Comparison of ENCODE assay signal across 1 cellular context in the genomic region with DNA sequence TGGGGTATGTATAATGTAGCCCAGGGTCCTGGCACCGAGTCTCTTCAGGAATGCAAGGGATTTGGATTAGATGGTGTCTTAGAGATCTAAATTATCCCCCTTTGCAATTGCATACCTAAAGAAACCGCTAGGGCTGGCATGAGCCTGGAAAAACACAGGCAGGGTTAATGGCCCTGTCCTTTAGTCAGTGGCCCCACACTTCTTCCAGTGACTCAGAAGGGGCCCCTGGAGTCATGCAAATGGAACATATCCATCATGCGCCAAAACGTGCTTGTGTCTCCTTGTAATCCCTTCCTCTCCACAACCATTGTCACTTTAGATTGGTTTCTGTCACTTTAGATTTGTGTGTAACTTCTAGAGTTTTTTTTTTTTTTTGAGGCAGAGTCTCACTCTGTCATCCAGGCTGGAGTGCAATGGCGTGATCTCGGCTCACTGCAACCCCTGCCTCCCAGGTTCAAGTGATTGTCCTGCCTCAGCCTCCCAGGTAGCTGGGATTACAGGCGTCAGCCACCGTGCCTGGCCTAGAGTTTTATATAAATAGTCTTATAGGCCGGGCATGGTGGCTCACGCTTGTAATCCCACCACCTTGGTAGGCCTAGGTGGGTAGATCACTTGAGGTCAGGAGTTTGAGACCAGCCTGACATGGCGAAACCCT.
TF ChIP-seq lines count a peak whose summit lies in the region.

No MANE protein-coding gene starts in this region.

TF ChIP-seq in K562, 482 proteins besides CTCF, POLR2A, EP300 and RAD21:
- TF ChIP-seq TCF7L2 (IDR thresholded peaks at IDR 0.05; ENCODE audit: low read depth, low read length) (no peak), GTF2B (IDR thresholded peaks at IDR 0.05; ENCODE audit: extremely low read depth, insufficient read length) (no peak), HNRNPH1 (optimal IDR thresholded peaks at IDR 0.05; ENCODE audit: low read depth, low read length) (no peak), LARP7 (IDR thresholded peaks at IDR 0.05) (0 out of 2 replicates have a peak, but pooled peaks have one; percentile 25), POLR2AphosphoS5 (IDR thresholded peaks at IDR 0.05; ENCODE audit: control insufficient read depth, insufficient read depth, low read depth, low read length) (0 out of 2 replicates have a peak, but pooled peaks have one; percentile 31), ZBTB12 (CRISPR knock-in tag; IDR thresholded peaks at IDR 0.05) (no peak), MAFK (IDR thresholded peaks at IDR 0.05; ENCODE audit: low read length) (no peak), IFI16 (CRISPR knock-in tag; IDR thresholded peaks at IDR 0.05) (no peak), IRF1 (CRISPR knock-in tag; IDR thresholded peaks at IDR 0.05; ENCODE audit: borderline replicate concordance) (no peak), RBM39 (optimal IDR thresholded peaks at IDR 0.05; ENCODE audit: low read depth, low read length) (no peak), MEIS2 (IDR thresholded peaks at IDR 0.05; ENCODE audit: partially characterized antibody) (peak; percentile 19), ARNT (IDR thresholded peaks at IDR 0.05) (0 out of 4 replicates have a peak, but pooled peaks of 1 of the 2 experiments have one; percentile 24), ESRRA (IDR thresholded peaks at IDR 0.05; ENCODE audit: borderline replicate concordance, low read depth) (no peak), SMARCA4 (IDR thresholded peaks at IDR 0.05) (no peak), SP2 (IDR thresholded peaks at IDR 0.05; ENCODE audit: extremely low read depth, low read depth, low read length, poor library complexity, severe bottlenecking) (no peak), RNF219 (CRISPR knock-in tag; IDR thresholded peaks at IDR 0.05) (no peak)
- TF ChIP-seq, protein P1, sequence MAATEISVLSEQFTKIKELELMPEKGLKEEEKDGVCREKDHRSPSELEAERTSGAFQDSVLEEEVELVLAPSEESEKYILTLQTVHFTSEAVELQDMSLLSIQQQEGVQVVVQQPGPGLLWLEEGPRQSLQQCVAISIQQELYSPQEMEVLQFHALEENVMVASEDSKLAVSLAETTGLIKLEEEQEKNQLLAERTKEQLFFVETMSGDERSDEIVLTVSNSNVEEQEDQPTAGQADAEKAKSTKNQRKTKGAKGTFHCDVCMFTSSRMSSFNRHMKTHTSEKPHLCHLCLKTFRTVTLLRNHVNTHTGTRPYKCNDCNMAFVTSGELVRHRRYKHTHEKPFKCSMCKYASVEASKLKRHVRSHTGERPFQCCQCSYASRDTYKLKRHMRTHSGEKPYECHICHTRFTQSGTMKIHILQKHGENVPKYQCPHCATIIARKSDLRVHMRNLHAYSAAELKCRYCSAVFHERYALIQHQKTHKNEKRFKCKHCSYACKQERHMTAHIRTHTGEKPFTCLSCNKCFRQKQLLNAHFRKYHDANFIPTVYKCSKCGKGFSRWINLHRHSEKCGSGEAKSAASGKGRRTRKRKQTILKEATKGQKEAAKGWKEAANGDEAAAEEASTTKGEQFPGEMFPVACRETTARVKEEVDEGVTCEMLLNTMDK (IDR thresholded peaks at IDR 0.05; ENCODE audit: borderline replicate concordance, insufficient read depth, low read depth, low read length, poor library complexity, severe bottlenecking) = peak; percentile 51
- TF ChIP-seq, protein P2, sequence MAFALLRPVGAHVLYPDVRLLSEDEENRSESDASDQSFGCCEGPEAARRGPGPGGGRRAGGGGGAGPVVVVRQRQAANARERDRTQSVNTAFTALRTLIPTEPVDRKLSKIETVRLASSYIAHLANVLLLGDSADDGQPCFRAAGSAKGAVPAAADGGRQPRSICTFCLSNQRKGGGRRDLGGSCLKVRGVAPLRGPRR (CRISPR knock-in tag; IDR thresholded peaks at IDR 0.05) = no peak
- TF ChIP-seq, protein P3, sequence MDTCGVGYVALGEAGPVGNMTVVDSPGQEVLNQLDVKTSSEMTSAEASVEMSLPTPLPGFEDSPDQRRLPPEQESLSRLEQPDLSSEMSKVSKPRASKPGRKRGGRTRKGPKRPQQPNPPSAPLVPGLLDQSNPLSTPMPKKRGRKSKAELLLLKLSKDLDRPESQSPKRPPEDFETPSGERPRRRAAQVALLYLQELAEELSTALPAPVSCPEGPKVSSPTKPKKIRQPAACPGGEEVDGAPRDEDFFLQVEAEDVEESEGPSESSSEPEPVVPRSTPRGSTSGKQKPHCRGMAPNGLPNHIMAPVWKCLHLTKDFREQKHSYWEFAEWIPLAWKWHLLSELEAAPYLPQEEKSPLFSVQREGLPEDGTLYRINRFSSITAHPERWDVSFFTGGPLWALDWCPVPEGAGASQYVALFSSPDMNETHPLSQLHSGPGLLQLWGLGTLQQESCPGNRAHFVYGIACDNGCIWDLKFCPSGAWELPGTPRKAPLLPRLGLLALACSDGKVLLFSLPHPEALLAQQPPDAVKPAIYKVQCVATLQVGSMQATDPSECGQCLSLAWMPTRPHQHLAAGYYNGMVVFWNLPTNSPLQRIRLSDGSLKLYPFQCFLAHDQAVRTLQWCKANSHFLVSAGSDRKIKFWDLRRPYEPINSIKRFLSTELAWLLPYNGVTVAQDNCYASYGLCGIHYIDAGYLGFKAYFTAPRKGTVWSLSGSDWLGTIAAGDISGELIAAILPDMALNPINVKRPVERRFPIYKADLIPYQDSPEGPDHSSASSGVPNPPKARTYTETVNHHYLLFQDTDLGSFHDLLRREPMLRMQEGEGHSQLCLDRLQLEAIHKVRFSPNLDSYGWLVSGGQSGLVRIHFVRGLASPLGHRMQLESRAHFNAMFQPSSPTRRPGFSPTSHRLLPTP (IDR thresholded peaks at IDR 0.05; ENCODE audit: borderline replicate concordance, extremely low read depth, insufficient read length) = no peak
